ENCODE assay signal across 6 cellular contexts in genomic region chr17:27759528-27759927, GRCh38. TPM values are rescaled to one million over a fixed set of nuclear protein-coding genes. Genes with fewer than 3 reads are reported as not detected.
"Had no signal": no experiment of that assay in that cellular context is flagged by ENCODE, and none has a peak within 500 bp of the region (broad histone marks: within the 10 kb centered on the region; RNA-seq: fewer than 3 reads in every experiment).

No MANE protein-coding gene starts in this region.

- H3K4me3 Mint-ChIP-seq: HFFc6, IgD-negative memory B cell had no signal

- H3K27ac Mint-ChIP-seq: HFFc6, IgD-negative memory B cell had no signal

- H3K36me3 ChIP-seq: HAP-1 had no signal

- H3K9ac ChIP-seq: GM23248 had no signal

- H2AFZ ChIP-seq: GM23248 had no signal

- H3K4me1 ChIP-seq: HAP-1 had no signal

- H3K4me3 ChIP-seq: GM23248, HAP-1 had no signal

- H3K27ac ChIP-seq: GM23248, HL-60 had no signal

- H3K9me3 ChIP-seq: HAP-1 had no signal

- H3K9me3 Mint-ChIP-seq: HFFc6, IgD-negative memory B cell had no signal

RNA-seq across cellular contexts. Expression of gene NOS2, which starts 40.8 kb away (rescaled TPM):
- polyA plus RNA-seq: GM23248, HepG2 had no signal
